In genomic region chr9:7164440-7165349, GRCh38 we compare ENCODE assay signal across 14 cellular contexts.
"Had no signal": no experiment of that assay in that cellular context is flagged by ENCODE, and none has a peak within 500 bp of the region (broad histone marks: within the 10 kb centered on the region; RNA-seq: fewer than 3 reads in every experiment).

No MANE protein-coding gene starts in this region.

- ATAC-seq: activated naive CD4-positive, alpha-beta T cell treated with anti-CD3 and anti-CD28 coated beads, Interleukin-2, amount 50 U/mL, for 72 hours; activated T-cell treated with anti-CD3 and anti-CD28 coated beads, Interleukin-2, amount 50 U/mL, for 72 hours; stimulated activated naive CD8-positive, alpha-beta T cell treated with anti-CD3 and anti-CD28 coated beads, Interleukin-15, amount 100 ng/mL, for 72 hours had no signal

- DNase-seq: activated CD4-positive, alpha-beta T cell treated with anti-CD3 and anti-CD28 coated beads, Interleukin-2, amount 50 U/mL, for 4 hours; activated effector memory CD4-positive, alpha-beta T cell treated with anti-CD3 and anti-CD28 coated beads, Interleukin-2, amount 50 U/mL, for 16 hours; activated T-cell treated with anti-CD3 and anti-CD28 coated beads, Interleukin-2, amount 50 U/mL, for 72 hours; adrenal gland; dermis blood vessel endothelial cell; nucleus accumbens; stimulated activated CD4-positive, alpha-beta T cell treated with anti-CD3 and anti-CD28 coated beads, Interleukin-12 subunit alpha, Interleukin-12 subunit beta, amount 100 ng/mL, for 4 hours; stimulated activated CD4-positive, alpha-beta T cell treated with anti-CD3 and anti-CD28 coated beads, Interleukin-1b, Interleukin-23, amount 100 ng/mL, for 48 hours; stimulated activated naive CD8-positive, alpha-beta T cell treated with anti-CD3 and anti-CD28 coated beads, Interleukin-15, amount 100 ng/mL, for 72 hours; upper lobe of left lung; WERI-Rb-1 had no signal

- H3K27me3 Mint-ChIP-seq: progenitor cell of endocrine pancreas; stimulated activated naive CD8-positive, alpha-beta T cell treated with anti-CD3 and anti-CD28 coated beads, Interleukin-15, amount 100 ng/mL, for 72 hours had no signal

- H3K4me3 Mint-ChIP-seq: activated T-cell treated with anti-CD3 and anti-CD28 coated beads, Interleukin-2, amount 50 U/mL, for 72 hours; nephron; stimulated activated naive CD8-positive, alpha-beta T cell treated with anti-CD3 and anti-CD28 coated beads, Interleukin-15, amount 100 ng/mL, for 72 hours had no signal

- H3K4me1 Mint-ChIP-seq: stimulated activated naive CD8-positive, alpha-beta T cell treated with anti-CD3 and anti-CD28 coated beads, Interleukin-15, amount 100 ng/mL, for 72 hours had no signal

- H3K27ac Mint-ChIP-seq: activated naive CD4-positive, alpha-beta T cell treated with anti-CD3 and anti-CD28 coated beads, Interleukin-2, amount 50 U/mL, for 72 hours; activated T-cell treated with anti-CD3 and anti-CD28 coated beads, Interleukin-2, amount 50 U/mL, for 72 hours; progenitor cell of endocrine pancreas had no signal

- H3K9me3 Mint-ChIP-seq: activated naive CD4-positive, alpha-beta T cell treated with anti-CD3 and anti-CD28 coated beads, Interleukin-2, amount 50 U/mL, for 72 hours; activated T-cell treated with anti-CD3 and anti-CD28 coated beads, Interleukin-2, amount 50 U/mL, for 72 hours; stimulated activated naive CD8-positive, alpha-beta T cell treated with anti-CD3 and anti-CD28 coated beads, Interleukin-15, amount 100 ng/mL, for 72 hours had no signal
